ENCODE assay signal across 8 cellular contexts in the genomic region with DNA sequence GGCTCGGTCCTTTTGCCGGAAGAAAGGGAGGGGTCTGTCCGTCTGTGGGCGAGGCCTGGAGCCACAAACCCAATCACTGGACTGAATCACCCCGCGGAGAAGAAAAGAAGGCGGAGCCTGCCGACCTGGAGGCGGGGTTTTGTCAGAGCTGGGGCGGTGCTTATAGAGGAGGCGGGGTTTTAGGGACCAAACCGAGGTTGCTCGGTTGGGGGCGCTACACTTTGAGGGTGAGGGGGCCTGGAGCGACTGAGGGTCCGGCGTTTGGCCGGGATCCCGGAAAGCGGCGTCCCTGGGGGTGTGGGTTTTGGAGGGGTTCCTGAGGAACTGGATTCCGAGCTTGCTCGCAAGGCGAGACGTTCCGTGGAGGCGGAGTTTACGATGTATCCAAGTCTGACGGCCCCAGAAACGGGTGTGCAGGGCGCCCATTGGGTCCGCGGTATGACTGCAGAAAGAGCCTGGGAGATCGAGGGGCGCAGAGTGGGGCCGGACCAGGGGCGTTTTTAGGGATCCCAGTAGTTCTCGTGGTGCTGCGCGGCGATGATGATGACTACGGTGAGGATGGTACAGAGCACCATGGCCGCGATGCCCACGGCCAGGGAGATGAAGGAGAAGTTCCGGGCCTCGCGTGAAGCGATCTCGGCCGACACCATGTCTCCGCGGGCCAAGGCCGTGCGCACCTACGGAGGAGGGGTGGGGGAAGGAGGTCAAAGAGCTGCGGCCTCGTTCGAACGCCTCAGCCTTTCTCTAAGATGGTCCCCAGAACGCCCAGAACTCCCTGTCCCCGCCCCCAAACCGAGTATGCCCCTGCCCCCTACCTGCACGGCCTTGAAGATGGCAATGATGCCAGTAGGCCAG. TPM values are rescaled to one million over a fixed set of nuclear protein-coding genes. Genes with fewer than 3 reads are reported as not detected.
DNase-seq lines count a peak whose midpoint lies in the region; ATAC-seq and TF ChIP-seq lines count a peak whose summit lies in the region.

No MANE protein-coding gene starts in this region.

- POLR2A ChIA-PET in IMR-90 (lab: Charles Lee; ENCODE audit: unreplicated experiment): no interaction called here

- intact Hi-C loops in IMR-90 (cut with micrococcal nuclease): no loop called here
- intact Hi-C loops in head of caudate nucleus (cut with DNase I): no loop called here

- no peak overlapping the region for H2BK120ac ChIP-seq in IMR-90 (ENCODE audit: low read depth, low read length)

- H3K36me3 ChIP-seq in IMR-90 (ENCODE audit: control insufficient read depth, insufficient read depth, low read length) (peaks cover 2% of the 10 kb centered on the region; the same call in 1 of the 2 replicates), skeletal muscle tissue (ENCODE audit: control insufficient read depth in 3 of 3, insufficient read depth in 3 of 3, low read length in 3 of 3) (no peaks in the 10 kb centered on the region)

- no peak overlapping the region for H4K8ac ChIP-seq in IMR-90 (ENCODE audit: low read depth in 2 of 2, low read length in 2 of 2)

- dilution Hi-C loops in IMR-90 (cut with HindIII; ENCODE audit: low sequenced_read_pairs, unreplicated experiment): no loop called here

- H3K9ac ChIP-seq in IMR-90 (ENCODE audit: low read depth, low read length) (no peak overlapping the region), skeletal muscle tissue (ENCODE audit: low read depth in 1 of 3, low read length in 3 of 3) (no peak overlapping the region)

- H3K4me3 ChIP-seq in IMR-90 (ENCODE audit: insufficient read depth, low read depth, low read length) (no peak overlapping the region), skeletal muscle tissue (ENCODE audit: low read length in 3 of 3) (peak overlapping the region in 2 of 3 donors; percentile 14 to 32)

- BruUV-seq in IMR-90 (replicated peaks; lab: Mats Ljungman, UMichigan): no TSS peak

- H3K4me1 ChIP-seq in IMR-90 (ENCODE audit: control insufficient read depth, insufficient read depth, low read length) (peaks cover 19% of the 10 kb centered on the region), skeletal muscle tissue (ENCODE audit: control insufficient read depth in 3 of 3, insufficient read depth in 3 of 3, low read length in 3 of 3) (peaks cover 15 to 17% (median 15%) of the 10 kb centered on the region in 3 donors)

- H3K27me3 Mint-ChIP-seq in activated T-cell treated with anti-CD3 and anti-CD28 coated beads, Interleukin-2, amount 50 U/mL, for 4 hours (ENCODE audit: low read depth): peaks cover 37% of the 10 kb centered on the region

- no peak overlapping the region for H3K4ac ChIP-seq in IMR-90 (ENCODE audit: low read depth, low read length)

- H2AFZ ChIP-seq in IMR-90 (replicated peaks; ENCODE audit: low read length, poor library complexity): peak overlapping the region; percentile 18

- H3K9me3 Mint-ChIP-seq in activated T-cell treated with anti-CD3 and anti-CD28 coated beads, Interleukin-2, amount 50 U/mL, for 4 hours: no peaks in the 10 kb centered on the region

- no peak for TF ChIP-seq CTCF in IMR-90 (conservative IDR thresholded peaks at IDR 0.05; ENCODE audit: low read depth, low read length)
- TF ChIP-seq CTCF in GM20000 (IDR thresholded peaks at IDR 0.05; ENCODE audit: extremely low read depth, missing control alignments): no peak

- H3K4me1 Mint-ChIP-seq in activated T-cell treated with anti-CD3 and anti-CD28 coated beads, Interleukin-2, amount 50 U/mL, for 4 hours (ENCODE audit: low read depth): peaks cover 40% of the 10 kb centered on the region

- no peak overlapping the region for H4K5ac ChIP-seq in IMR-90 (ENCODE audit: low read depth, low read length)

- no peak overlapping the region for H2BK15ac ChIP-seq in IMR-90 (ENCODE audit: low read depth, low read length)

- no peak overlapping the region for H3K18ac ChIP-seq in IMR-90 (ENCODE audit: low read depth, low read length)

- in situ Hi-C loops in IMR-90 (cut with MboI; ENCODE audit: low sequenced_read_pairs): no loop called here

- CTCF ChIA-PET in IMR-90 (lab: Yijun Ruan, JAX): interaction anchor here (1.3 kb wide), 1 partner anchor 13 kb away, joined by 5 read pairs; no protein-coding TSS in a partner anchor

- no peak overlapping the region for H3K14ac ChIP-seq in IMR-90 (replicated peaks; ENCODE audit: low read depth, low read length)

- H3K27me3 ChIP-seq in IMR-90 (ENCODE audit: control insufficient read depth, insufficient read depth, low read length) (peaks cover 27% of the 10 kb centered on the region), skeletal muscle tissue (ENCODE audit: control insufficient read depth in 3 of 3, insufficient read depth in 3 of 3, low read length in 3 of 3) (peaks cover 17 to 34% (median 25%) of the 10 kb centered on the region in 3 donors)

- H3K27ac ChIP-seq in IMR-90 (ENCODE audit: insufficient read depth, low read length) (no peak overlapping the region), skeletal muscle tissue (ENCODE audit: low read depth, low read length) (no peak overlapping the region)

- no peaks in the 10 kb centered on the region for H4K20me1 ChIP-seq in IMR-90 (ENCODE audit: insufficient read depth, low read length)

- no peak overlapping the region for H2AK9ac ChIP-seq in IMR-90 (replicated peaks; ENCODE audit: low read depth, low read length, poor library complexity)

- WGBS in IMR-90 (ENCODE audit: extremely low coverage in 2 of 2, insufficient read length in 1 of 2), 2 experiments: 43% methylated on average over 29 of the region's 64 CpGs; no CpG with 5 or more reads in 1 of the 2 experiments

- H3K79me1 ChIP-seq in IMR-90 (ENCODE audit: low read depth in 1 of 2, low read length in 2 of 2): peaks cover 0 to 14% of the 10 kb centered on the region in 2 experiments; a peak in 1 of 4 replicates

- DNase-seq in IMR-90 (no peak), head of caudate nucleus (peak in 22 of 42 donors; percentile 43 to 74 (median 56)), NCI-H748 (lab: John Stamatoyannopoulos, UW; ENCODE audit: unreplicated experiment) (no peak), GM20000 (ENCODE audit: low spot score) (no peak)
- DNase-seq in activated T-cell treated with anti-CD3 and anti-CD28 coated beads, Interleukin-2, amount 50 U/mL, for 4 hours: peak; percentile 62

- no peak overlapping the region for H3K4me2 ChIP-seq in IMR-90 (ENCODE audit: low read depth, low read length)

- H3K56ac ChIP-seq in IMR-90 (ENCODE audit: extremely low read depth, insufficient read depth, low read length): no peak overlapping the region

- no peak for TF ChIP-seq RAD21 in IMR-90 (IDR thresholded peaks at IDR 0.05; ENCODE audit: low read length)

- H3K9me1 ChIP-seq in IMR-90 (ENCODE audit: insufficient read depth, low read length): 0 out of 2 replicates have a peak, but pooled peaks cover 4% of the 10 kb centered on the region

- TF ChIP-seq POLR2A in IMR-90 (IDR thresholded peaks at IDR 0.05; ENCODE audit: low read depth, low read length): no peak

- no peaks in the 10 kb centered on the region for H3K36me3 Mint-ChIP-seq in activated T-cell treated with anti-CD3 and anti-CD28 coated beads, Interleukin-2, amount 50 U/mL, for 4 hours (ENCODE audit: insufficient read depth)

- no peak overlapping the region for H2BK5ac ChIP-seq in IMR-90 (ENCODE audit: low read depth, low read length, poor library complexity, severe bottlenecking)

- H3K23ac ChIP-seq in IMR-90 (ENCODE audit: low read depth, low read length): no peak overlapping the region

- no peak overlapping the region for H2BK20ac ChIP-seq in IMR-90 (ENCODE audit: low read depth, low read length)

- H4K91ac ChIP-seq in IMR-90 (ENCODE audit: insufficient read depth, low read depth, low read length): no peak overlapping the region

- no peak overlapping the region for H2AK5ac ChIP-seq in IMR-90 (ENCODE audit: low read depth, low read length)

- ATAC-seq in IMR-90 (ENCODE audit: low read depth): no peak
- peak; percentile 81 to 83 for ATAC-seq in activated T-cell treated with anti-CD3 and anti-CD28 coated beads, Interleukin-2, amount 50 U/mL, for 4 hours
- ATAC-seq in GM21381 (IDR thresholded peaks at IDR 0.05; ENCODE audit: unreplicated experiment): no peak
- no peak for ATAC-seq in GM18861 (IDR thresholded peaks at IDR 0.05; ENCODE audit: unreplicated experiment)

- peak overlapping the region; percentile 81 for H3K4me3 Mint-ChIP-seq in activated T-cell treated with anti-CD3 and anti-CD28 coated beads, Interleukin-2, amount 50 U/mL, for 4 hours

- H3K9me3 ChIP-seq in IMR-90 (ENCODE audit: control insufficient read depth, insufficient read depth, low read length) (peaks cover 2% of the 10 kb centered on the region; the same call in 1 of the 2 replicates), skeletal muscle tissue (ENCODE audit: control insufficient read depth in 3 of 3, low read length in 3 of 3) (no peaks in the 10 kb centered on the region)

RNA-seq across cellular contexts. Expression of a gene that starts 2.8 kb away (rescaled TPM):
- total RNA-seq in IMR-90 (2012; rRNA removed) (not detected in 2 replicates), skeletal muscle tissue (not detected)
- polyA plus RNA-seq in IMR-90 (2012; rRNA removed): 0.87 and 0.99 TPM in 2 replicates
- 0.55 and 1.3 TPM in 2 replicates for polyA plus RNA-seq in IMR-90 (2012; cell fraction: cytosol; rRNA removed)
- 3.9 and 5.7 TPM in 2 replicates for polyA plus RNA-seq in IMR-90 (2012; cell fraction: nucleus; rRNA removed; ENCODE audit: low replicate concordance)
- total RNA-seq in activated T-cell treated with anti-CD3 and anti-CD28 coated beads, Interleukin-2, amount 50 U/mL, for 4 hours: under 1 TPM; 0.37 to 0.51 (median 0.38) TPM

RNA-seq across cellular contexts. Expression of a gene that starts 5.0 kb away (rescaled TPM):
- total RNA-seq in IMR-90 (2012; rRNA removed) (2.2 and 3.2 TPM in 2 replicates), skeletal muscle tissue (31.3 TPM)
- polyA plus RNA-seq in IMR-90 (2012; rRNA removed): 16.2 and 18.7 TPM in 2 replicates
- polyA plus RNA-seq in IMR-90 (2012; cell fraction: cytosol; rRNA removed): 12.7 and 14.1 TPM in 2 replicates
- 40.2 and 46.8 TPM in 2 replicates for polyA plus RNA-seq in IMR-90 (2012; cell fraction: nucleus; rRNA removed; ENCODE audit: low replicate concordance)
- 10 to 100 TPM; 18.7 to 27.0 (median 20.2) TPM for total RNA-seq in activated T-cell treated with anti-CD3 and anti-CD28 coated beads, Interleukin-2, amount 50 U/mL, for 4 hours

RNA-seq across cellular contexts. Expression of a gene that starts 15.4 kb away (rescaled TPM):
- total RNA-seq in IMR-90 (2012; rRNA removed): 0.18 and 0.28 TPM in 2 replicates
- polyA plus RNA-seq in IMR-90 (2012; rRNA removed): 4.7 and 5.7 TPM in 2 replicates
- 0.71 and 1.8 TPM in 2 replicates for polyA plus RNA-seq in IMR-90 (2012; cell fraction: cytosol; rRNA removed)
- 69.1 and 72.4 TPM in 2 replicates for polyA plus RNA-seq in IMR-90 (2012; cell fraction: nucleus; rRNA removed; ENCODE audit: low replicate concordance)
- total RNA-seq in activated T-cell treated with anti-CD3 and anti-CD28 coated beads, Interleukin-2, amount 50 U/mL, for 4 hours: 1 to 10 TPM; 6.4 to 9.6 (median 9.1) TPM
- 14.6 TPM for total RNA-seq in skeletal muscle tissue

RNA-seq across cellular contexts. Expression of a gene that starts 18.9 kb away (rescaled TPM):
- total RNA-seq in IMR-90 (2012; rRNA removed) (5.8 and 5.9 TPM in 2 replicates), skeletal muscle tissue (5.7 TPM)
- 3.4 and 3.6 TPM in 2 replicates for polyA plus RNA-seq in IMR-90 (2012; rRNA removed)
- polyA plus RNA-seq in IMR-90 (2012; cell fraction: cytosol; rRNA removed): 2.6 and 3.3 TPM in 2 replicates
- 1.2 and 1.6 TPM in 2 replicates for polyA plus RNA-seq in IMR-90 (2012; cell fraction: nucleus; rRNA removed; ENCODE audit: low replicate concordance)
- total RNA-seq in activated T-cell treated with anti-CD3 and anti-CD28 coated beads, Interleukin-2, amount 50 U/mL, for 4 hours: 1 to 10 TPM; 3.2 to 6.6 (median 4.9) TPM

RNA-seq across cellular contexts. Expression of a gene that starts 20.9 kb away (rescaled TPM):
- total RNA-seq in IMR-90 (2012; rRNA removed) (5.3 and 7.9 TPM in 2 replicates), skeletal muscle tissue (14.1 TPM)
- 62.6 and 69.6 TPM in 2 replicates for polyA plus RNA-seq in IMR-90 (2012; rRNA removed)
- polyA plus RNA-seq in IMR-90 (2012; cell fraction: cytosol; rRNA removed): 53.8 and 64.7 TPM in 2 replicates
- 85.2 and 131 TPM in 2 replicates for polyA plus RNA-seq in IMR-90 (2012; cell fraction: nucleus; rRNA removed; ENCODE audit: low replicate concordance)
- total RNA-seq in activated T-cell treated with anti-CD3 and anti-CD28 coated beads, Interleukin-2, amount 50 U/mL, for 4 hours: 10 to 100 TPM; 65.2 to 75.2 (median 67.2) TPM

Comparison
In these comparisons a context has a peak if more than half of its experiments do, and no peak if none do; other contexts are left out.
1. ATAC-seq: peak in activated T-cell treated with anti-CD3 and anti-CD28 coated beads, Interleukin-2, amount 50 U/mL, for 4 hours (2 of 2); none in IMR-90 (single experiment), GM21381 (single experiment) and GM18861 (single experiment).
2. DNase-seq: peak in activated T-cell treated with anti-CD3 and anti-CD28 coated beads, Interleukin-2, amount 50 U/mL, for 4 hours (single experiment) and head of caudate nucleus (22 of 42); none in IMR-90 (single experiment), NCI-H748 (single experiment) and GM20000 (single experiment).